ENCODE assay signal across 10 cellular contexts in genomic region chr18:57743008-57743407, GRCh38.
DNase-seq lines count a peak whose midpoint lies in the region; ATAC-seq, FAIRE-seq and TF ChIP-seq lines count a peak whose summit lies in the region.
"Had no signal": no experiment of that assay in that cellular context is flagged by ENCODE, and none has a peak within 500 bp of the region (broad histone marks: within the 10 kb centered on the region; RNA-seq: fewer than 3 reads in every experiment).

No MANE protein-coding gene starts in this region.

- H3K27ac ChIP-seq in right cardiac atrium (ENCODE audit: low read length) = no peak overlapping the region
- peak overlapping the region; percentile 38 to 60 for H3K27ac ChIP-seq in aorta (ENCODE audit: low read depth in 1 of 2, low read length in 2 of 2)

- no peaks in the 10 kb centered on the region for H3K27me3 Mint-ChIP-seq in activated CD4-positive, alpha-beta T cell treated with anti-CD3 and anti-CD28 coated beads, Interleukin-2, amount 10 ng/mL, durations not matched to agents 24 days and 14 days

- DNase-seq in right cardiac atrium = no peak
- DNase-seq in cardiac septum (ENCODE audit: low spot score) = no peak
- peak; percentile 93 for DNase-seq in bronchial epithelial cell (ENCODE audit: low read depth)
- DNase-seq in kidney tubule cell (ENCODE audit: low spot score) = peak; percentile 96
- no peak for DNase-seq in aorta
- no peak for DNase-seq in activated CD4-positive, alpha-beta T cell treated with anti-CD3 and anti-CD28 coated beads, Interleukin-2, amount 10 ng/mL, durations not matched to agents 24 days and 14 days
- DNase-seq in occipital lobe (lab: John Stamatoyannopoulos, UW) = no peak
- DNase-seq in activated gamma-delta T cell treated with Interleukin-2 at 50 U/mL for 16 hours = no peak
- DNase-seq: anterior cingulate cortex had no signal

- H3K4me3 Mint-ChIP-seq in activated CD4-positive, alpha-beta T cell treated with anti-CD3 and anti-CD28 coated beads, Interleukin-2, amount 10 ng/mL, durations not matched to agents 24 days and 14 days = no peak overlapping the region
- H3K4me3 Mint-ChIP-seq: CD14-positive monocyte had no signal

- no peaks in the 10 kb centered on the region for H3K4me1 Mint-ChIP-seq in activated CD4-positive, alpha-beta T cell treated with anti-CD3 and anti-CD28 coated beads, Interleukin-2, amount 10 ng/mL, durations not matched to agents 24 days and 14 days

- intact Hi-C loops in right cardiac atrium (cut with DNase I) (no loop called here), cardiac septum (cut with DNase I) (no loop called here), aorta (cut with DNase I) (no loop called here)
- intact Hi-C loops in activated CD4-positive, alpha-beta T cell treated with anti-CD3 and anti-CD28 coated beads, Interleukin-2, amount 10 ng/mL, durations not matched to agents 24 days and 14 days (cut with micrococcal nuclease) = no loop called here

- no peak for FAIRE-seq in bronchial epithelial cell (lab: Jason Lieb, UNC)

- H3K36me3 Mint-ChIP-seq in activated CD4-positive, alpha-beta T cell treated with anti-CD3 and anti-CD28 coated beads, Interleukin-2, amount 10 ng/mL, durations not matched to agents 24 days and 14 days (ENCODE audit: low read depth) = no peaks in the 10 kb centered on the region

- peaks cover 10% of the 10 kb centered on the region for H3K9me3 Mint-ChIP-seq in activated CD4-positive, alpha-beta T cell treated with anti-CD3 and anti-CD28 coated beads, Interleukin-2, amount 10 ng/mL, durations not matched to agents 24 days and 14 days

- 84% methylated on average over 3 of the region's 3 CpGs for WGBS in right cardiac atrium
- 3 to 11% methylated on average over 3 of the region's 3 CpGs for WGBS in aorta, 2 donors

- ATAC-seq in right cardiac atrium (peak; percentile 37 to 39), aorta (ENCODE audit: low FRiP score) (peak; percentile 17)

- H3K27me3 ChIP-seq in right cardiac atrium (ENCODE audit: control insufficient read depth, insufficient read depth) = no peaks in the 10 kb centered on the region
- no peaks in the 10 kb centered on the region for H3K27me3 ChIP-seq in bronchial epithelial cell (ENCODE audit: control insufficient read depth, insufficient read depth, low read length)
- no peaks in the 10 kb centered on the region for H3K27me3 ChIP-seq in aorta (ENCODE audit: control insufficient read depth in 1 of 2, insufficient read depth in 2 of 2, low read length in 1 of 2)

- H3K36me3 ChIP-seq in bronchial epithelial cell (ENCODE audit: control insufficient read depth, insufficient read depth, low read length) (no peaks in the 10 kb centered on the region), aorta (ENCODE audit: control insufficient read depth in 1 of 2, insufficient read depth in 2 of 2, low read length in 1 of 2) (peaks cover 0 to 3% of the 10 kb centered on the region in 2 donors)

- H3K9me3 ChIP-seq in right cardiac atrium (ENCODE audit: control insufficient read depth, low read length) = no peaks in the 10 kb centered on the region
- H3K9me3 ChIP-seq in aorta (ENCODE audit: control insufficient read depth, low read length) = peaks cover 3% of the 10 kb centered on the region

- H3K27ac Mint-ChIP-seq in activated CD4-positive, alpha-beta T cell treated with anti-CD3 and anti-CD28 coated beads, Interleukin-2, amount 10 ng/mL, durations not matched to agents 24 days and 14 days = no peak overlapping the region
- H3K27ac Mint-ChIP-seq: CD14-positive monocyte had no signal

- H3K4me1 ChIP-seq in right cardiac atrium (ENCODE audit: control insufficient read depth, insufficient read depth, low read length) = no peaks in the 10 kb centered on the region
- H3K4me1 ChIP-seq in aorta (ENCODE audit: control insufficient read depth in 1 of 2, insufficient read depth in 2 of 2, low read length in 2 of 2) = peaks cover 2 to 17% of the 10 kb centered on the region in 2 donors

- H3K4me3 ChIP-seq in right cardiac atrium (ENCODE audit: low read length) = no peak overlapping the region
- no peak overlapping the region for H3K4me3 ChIP-seq in bronchial epithelial cell (ENCODE audit: low read depth, low read length)
- no peak overlapping the region for H3K4me3 ChIP-seq in aorta (ENCODE audit: low read length in 2 of 2)

- no peak for TF ChIP-seq CTCF in bronchial epithelial cell (IDR thresholded peaks at IDR 0.05; ENCODE audit: insufficient read depth, low read length, severe bottlenecking)

Comparison
In these comparisons a context has a peak if more than half of its experiments do, and no peak if none do; other contexts are left out.
1. DNase-seq: peak in bronchial epithelial cell (single experiment) and kidney tubule cell (single experiment); none in right cardiac atrium (0 of 3), cardiac septum (single experiment), aorta (0 of 2), activated CD4-positive, alpha-beta T cell treated with anti-CD3 and anti-CD28 coated beads, Interleukin-2, amount 10 ng/mL, durations not matched to agents 24 days and 14 days (single experiment), occipital lobe (single experiment) and activated gamma-delta T cell treated with Interleukin-2 at 50 U/mL for 16 hours (single experiment).